17 cellular contexts compared by ENCODE assay signal in the genomic region with DNA sequence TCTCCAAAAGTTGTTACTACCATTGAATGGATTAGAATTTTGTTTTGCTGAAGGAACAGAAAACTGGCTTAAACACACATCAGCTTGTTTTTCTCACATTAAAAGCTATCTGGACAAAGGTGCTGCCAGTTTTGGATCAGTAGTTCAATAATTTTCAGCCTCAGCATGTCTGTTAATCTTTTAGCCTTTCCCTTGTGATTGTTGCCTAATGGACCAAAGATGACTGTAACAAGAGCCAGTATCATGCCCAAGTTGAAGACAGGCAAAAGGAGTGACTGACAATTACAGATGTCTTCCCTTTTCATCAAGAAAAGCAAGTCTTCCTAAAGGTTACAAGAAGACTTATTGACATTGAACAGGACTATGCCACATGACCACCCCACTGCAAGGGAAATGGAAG.
"Had no signal": no experiment of that assay in that cellular context is flagged by ENCODE, and none has a peak within 500 bp of the region (broad histone marks: within the 10 kb centered on the region; RNA-seq: fewer than 3 reads in every experiment).

No MANE protein-coding gene starts in this region.

- H3K4me3 ChIP-seq: esophagus muscularis mucosa had no signal

- H3K36me3 ChIP-seq: esophagus muscularis mucosa, neutrophil had no signal

- H3K27me3 Mint-ChIP-seq: activated CD8-positive, alpha-beta T cell treated with anti-CD3 and anti-CD28 coated beads for 36 hours; T-cell had no signal

- H3K9me3 Mint-ChIP-seq: activated CD8-positive, alpha-beta T cell treated with anti-CD3 and anti-CD28 coated beads for 36 hours; activated naive CD8-positive, alpha-beta T cell treated with anti-CD3 and anti-CD28 coated beads, Interleukin-2, amount 10 ng/mL, durations not matched to agents 7 days and 5 days had no signal

- H3K9me3 ChIP-seq: esophagus muscularis mucosa, neutrophil had no signal

- H3K4me1 Mint-ChIP-seq: activated naive CD8-positive, alpha-beta T cell treated with anti-CD3 and anti-CD28 coated beads, Interleukin-2, amount 10 ng/mL, durations not matched to agents 7 days and 5 days; T-cell had no signal

- H3K27me3 ChIP-seq: dorsolateral prefrontal cortex, esophagus muscularis mucosa, neutrophil had no signal

- H3K4me3 Mint-ChIP-seq: activated CD8-positive, alpha-beta T cell treated with anti-CD3 and anti-CD28 coated beads for 36 hours; activated naive CD8-positive, alpha-beta T cell treated with anti-CD3 and anti-CD28 coated beads, Interleukin-2, amount 10 ng/mL, durations not matched to agents 7 days and 5 days; activated T-cell treated with anti-CD3 and anti-CD28 coated beads, Interleukin-2, amount 50 U/mL, for 72 hours; T-cell had no signal

- H3K27ac ChIP-seq: dorsolateral prefrontal cortex, esophagus muscularis mucosa, neutrophil had no signal

- ATAC-seq: activated CD8-positive, alpha-beta T cell treated with anti-CD3 and anti-CD28 coated beads for 36 hours; activated T-cell treated with anti-CD3 and anti-CD28 coated beads, Interleukin-2, amount 50 U/mL, for 72 hours; left ventricle myocardium superior; sciatic nerve; T-cell had no signal

- DNase-seq: activated CD8-positive, alpha-beta memory T cell treated with anti-CD3 and anti-CD28 coated beads, Interleukin-2, amount 50 U/mL, for 4 hours; activated CD8-positive, alpha-beta T cell treated with anti-CD3 and anti-CD28 coated beads for 36 hours; activated naive CD8-positive, alpha-beta T cell treated with anti-CD3 and anti-CD28 coated beads, Interleukin-2, amount 10 ng/mL, durations not matched to agents 7 days and 5 days; activated T-cell treated with anti-CD3 and anti-CD28 coated beads, Interleukin-2, amount 50 U/mL, for 72 hours; aorta; dorsolateral prefrontal cortex; left ventricle myocardium superior; midbrain; stimulated activated CD4-positive, alpha-beta T cell treated with anti-CD3 and anti-CD28 coated beads, Interleukin-2, amount 100 ng/mL, for 24 hours; stimulated activated naive CD4-positive, alpha-beta T cell; substantia nigra; T-cell; T1000; trophoblast cell had no signal

- H3K36me3 Mint-ChIP-seq: activated naive CD8-positive, alpha-beta T cell treated with anti-CD3 and anti-CD28 coated beads, Interleukin-2, amount 10 ng/mL, durations not matched to agents 7 days and 5 days; T-cell had no signal

- H3K4me1 ChIP-seq: esophagus muscularis mucosa had no signal

- H3K27ac Mint-ChIP-seq: activated CD8-positive, alpha-beta T cell treated with anti-CD3 and anti-CD28 coated beads for 36 hours; activated naive CD8-positive, alpha-beta T cell treated with anti-CD3 and anti-CD28 coated beads, Interleukin-2, amount 10 ng/mL, durations not matched to agents 7 days and 5 days; activated T-cell treated with anti-CD3 and anti-CD28 coated beads, Interleukin-2, amount 50 U/mL, for 72 hours; T-cell had no signal
